ENCODE assay signal across 10 cellular contexts in the genomic region with DNA sequence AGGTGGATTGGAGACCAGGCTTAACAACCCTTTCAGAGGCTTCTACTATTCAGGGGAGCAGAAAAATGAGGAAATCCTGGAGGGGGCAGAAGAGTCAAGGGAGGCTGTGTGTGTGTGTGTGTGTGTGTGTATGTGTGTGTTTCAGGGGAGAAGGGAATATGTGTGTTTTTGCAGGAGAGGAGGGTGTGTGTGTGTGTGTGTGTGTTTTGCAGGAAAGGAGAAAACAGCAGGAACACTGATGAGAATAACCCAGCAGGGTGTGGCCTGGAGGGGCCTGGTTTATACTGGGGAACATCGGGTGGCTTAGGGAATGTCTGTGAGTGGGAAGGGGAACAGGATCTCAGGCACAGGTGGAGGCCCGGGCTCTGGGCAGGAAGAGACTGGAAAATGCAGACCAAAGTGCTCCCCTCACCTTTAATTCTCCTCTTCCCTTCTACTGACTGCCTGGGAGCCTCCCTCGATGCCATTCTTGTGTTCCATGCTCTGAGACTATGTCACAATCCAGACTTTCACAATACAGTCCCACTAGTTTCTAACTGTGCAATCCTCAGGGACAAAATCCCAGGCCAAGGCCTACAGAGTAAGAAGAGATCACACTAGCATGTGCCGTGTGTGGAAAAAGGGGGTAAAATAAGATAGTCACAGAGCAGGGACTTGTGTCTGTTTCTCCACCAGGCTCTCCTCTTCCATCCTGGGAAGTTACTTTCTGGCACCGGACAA. TPM values are rescaled to one million over a fixed set of nuclear protein-coding genes. Genes with fewer than 3 reads are reported as not detected.
A peak's percentile ranks its signal among the peaks of the same experiment; 100 is the strongest.
DNase-seq lines count a peak whose midpoint lies in the region; ATAC-seq, FAIRE-seq and TF ChIP-seq lines count a peak whose summit lies in the region.
"Had no signal": no experiment of that assay in that cellular context is flagged by ENCODE, and none has a peak within 500 bp of the region (broad histone marks: within the 10 kb centered on the region; RNA-seq: fewer than 3 reads in every experiment).

No MANE protein-coding gene starts in this region.

- FAIRE-seq in pancreas (lab: Jason Lieb, UNC) = no peak

- no peaks in the 10 kb centered on the region for H3K36me3 ChIP-seq in CD8-positive, alpha-beta memory T cell (ENCODE audit: insufficient read depth, low read length)
- H3K36me3 ChIP-seq in pancreas = no peaks in the 10 kb centered on the region
- H3K36me3 ChIP-seq: ascending aorta had no signal

- CTCF ChIA-PET in CD8-positive, alpha-beta memory T cell (lab: Charles Lee) = no interaction called here

- peaks cover 27 to 32% (median 30%) of the 10 kb centered on the region in 3 donors for H3K4me1 Mint-ChIP-seq in CD8-positive, alpha-beta memory T cell

- no peaks in the 10 kb centered on the region for H3K9me3 ChIP-seq in CD8-positive, alpha-beta memory T cell (ENCODE audit: low read length)
- no peaks in the 10 kb centered on the region for H3K9me3 ChIP-seq in pancreas
- H3K9me3 ChIP-seq: ascending aorta had no signal

- H3K4me1 ChIP-seq in CD8-positive, alpha-beta memory T cell (ENCODE audit: insufficient read depth, low read length) = peaks cover 10% of the 10 kb centered on the region
- peaks cover 51 to 81% (median 79%) of the 10 kb centered on the region in 3 donors for H3K4me1 ChIP-seq in pancreas
- H3K4me1 ChIP-seq: ascending aorta had no signal

- peaks cover 0 to 3% of the 10 kb centered on the region in 2 donors for H3K27me3 Mint-ChIP-seq in CD8-positive, alpha-beta memory T cell

- peaks cover 0 to 8% (median 6%) of the 10 kb centered on the region in 3 donors for H3K36me3 Mint-ChIP-seq in CD8-positive, alpha-beta memory T cell

- H3K27me3 ChIP-seq in CD8-positive, alpha-beta memory T cell (ENCODE audit: insufficient read depth, low read length, poor library complexity, severe bottlenecking) = no peaks in the 10 kb centered on the region
- no peaks in the 10 kb centered on the region for H3K27me3 ChIP-seq in pancreas
- H3K27me3 ChIP-seq: ascending aorta had no signal

- H3K4me3 ChIP-seq in CD8-positive, alpha-beta memory T cell (ENCODE audit: low read length) = no peak overlapping the region
- H3K4me3 ChIP-seq in fibroblast of pulmonary artery (replicated peaks; ENCODE audit: low read depth, low read length) (no peak overlapping the region), pancreas (peak overlapping the region in 2 of 4 donors; percentile 2)
- H3K4me3 ChIP-seq: ascending aorta had no signal

- peak overlapping the region in 3 of 7 donors; percentile 33 to 64 (median 34) for H3K4me3 Mint-ChIP-seq in CD8-positive, alpha-beta memory T cell

- peak in 3 of 4 donors; percentile 0 to 13 (median 4) for ATAC-seq in pancreas

- no peaks in the 10 kb centered on the region for H3K9me3 Mint-ChIP-seq in CD8-positive, alpha-beta memory T cell

- peak overlapping the region in 6 of 8 donors; percentile 27 to 98 (median 80) for H3K27ac Mint-ChIP-seq in CD8-positive, alpha-beta memory T cell

- intact Hi-C loops in pancreas (cut with DNase I) = no loop called here

- no peak overlapping the region for H3K27ac ChIP-seq in CD8-positive, alpha-beta memory T cell (ENCODE audit: low read depth, low read length)
- H3K27ac ChIP-seq in pancreas = peak overlapping the region; percentile 54 to 92 (median 76)
- H3K27ac ChIP-seq: ascending aorta had no signal

- TF ChIP-seq CTCF in fibroblast of pulmonary artery (IDR thresholded peaks at IDR 0.05; ENCODE audit: low read length, missing control alignments) (no peak), pancreas (IDR thresholded peaks at IDR 0.05) (no peak)

- POLR2A ChIA-PET in CD8-positive, alpha-beta memory T cell (lab: Charles Lee) = no interaction called here

- no peak for DNase-seq in CD8-positive, alpha-beta memory T cell
- DNase-seq in NCI-H146 treated with DMSO at 0.1 percent for 48 hours (lab: John Stamatoyannopoulos, UW; ENCODE audit: unreplicated experiment) (peak; percentile 66), fibroblast of pulmonary artery (ENCODE audit: low read depth) (peak; percentile 69), pancreas (no peak), globus pallidus (ENCODE audit: low spot score) (no peak), DMS79 treated with DMSO at 0.1 percent for 48 hours (lab: John Stamatoyannopoulos, UW) (no peak), NCI-H1694 (lab: John Stamatoyannopoulos, UW) (no peak)
- no peak for DNase-seq in stimulated activated CD8-positive, alpha-beta memory T cell treated with anti-CD3 and anti-CD28 coated beads, Interleukin-4, amount 100 ng/mL, for 48 hours
- DNase-seq: NCI-H2227 treated with DMSO at 0.1 percent for 48 hours had no signal

- 24 to 31% methylated on average over 5 of the region's 5 CpGs for WGBS in pancreas, 2 donors

RNA-seq across cellular contexts. Expression of gene CYB5A, which starts 10.0 kb away (rescaled TPM):
- 10 to 100 TPM; 70.3 to 77.7 TPM for total RNA-seq in CD8-positive, alpha-beta memory T cell
- polyA plus RNA-seq in CD8-positive, alpha-beta memory T cell = 87.8 TPM
- 100 to 1,000 TPM; 120 to 228 (median 177) TPM for total RNA-seq in pancreas
- 100 to 1,000 TPM; 135 to 178 TPM for polyA plus RNA-seq in pancreas

RNA-seq across cellular contexts. Expression of gene C18orf63, which starts 33.8 kb away (rescaled TPM):
- not detected for total RNA-seq in CD8-positive, alpha-beta memory T cell
- not detected for polyA plus RNA-seq in CD8-positive, alpha-beta memory T cell
- not detected for total RNA-seq in pancreas
- not detected for polyA plus RNA-seq in pancreas
- total RNA-seq: ascending aorta had no signal

Comparison
In these comparisons a context has a peak if more than half of its experiments do, and no peak if none do; other contexts are left out.
1. DNase-seq: peak in NCI-H146 treated with DMSO at 0.1 percent for 48 hours (single experiment) and fibroblast of pulmonary artery (single experiment); none in CD8-positive, alpha-beta memory T cell (0 of 5), pancreas (0 of 6), stimulated activated CD8-positive, alpha-beta memory T cell treated with anti-CD3 and anti-CD28 coated beads, Interleukin-4, amount 100 ng/mL, for 48 hours (single experiment), globus pallidus (single experiment), DMS79 treated with DMSO at 0.1 percent for 48 hours (single experiment) and NCI-H1694 (single experiment).